10 cellular contexts compared by ENCODE assay signal in the genomic region with DNA sequence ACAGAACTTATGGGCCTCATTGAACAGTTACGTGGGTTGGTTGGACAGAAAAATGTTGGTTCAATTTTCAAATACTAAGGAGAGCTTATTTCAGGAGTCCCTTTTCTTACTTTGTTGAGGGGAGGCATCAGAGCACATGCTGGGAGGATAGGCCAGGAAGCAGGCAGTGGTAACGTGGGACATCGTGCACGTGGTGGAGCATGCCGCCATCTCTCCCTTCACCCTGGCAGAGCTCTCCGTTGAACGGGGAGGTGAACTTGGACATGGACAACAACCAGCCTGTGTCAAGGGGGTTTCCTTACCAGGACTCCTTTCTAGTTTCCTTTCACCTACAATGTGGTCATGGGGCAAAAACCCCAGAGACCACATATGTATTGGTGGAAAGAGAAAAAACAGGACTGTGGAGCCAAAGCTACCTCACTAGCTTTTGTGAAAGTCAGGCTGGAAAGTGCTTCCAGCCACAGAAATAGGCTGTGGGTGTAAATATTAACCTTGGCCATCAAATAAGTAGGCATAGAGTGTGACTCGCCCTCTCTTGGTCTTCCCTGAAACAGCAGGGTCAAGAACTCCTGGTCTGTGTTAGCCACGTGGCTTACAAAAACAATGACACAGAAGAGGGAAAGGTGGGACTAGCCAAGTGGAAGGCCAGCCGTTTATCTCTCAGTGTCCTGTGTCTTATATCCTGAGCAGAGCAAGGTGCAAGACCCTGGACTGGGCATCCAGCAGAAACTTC. TPM values are rescaled to one million over a fixed set of nuclear protein-coding genes. Genes with fewer than 3 reads are reported as not detected.
A peak's percentile ranks its signal among the peaks of the same experiment; 100 is the strongest.
DNase-seq lines count a peak whose midpoint lies in the region; ATAC-seq and TF ChIP-seq lines count a peak whose summit lies in the region.
"Had no signal": no experiment of that assay in that cellular context is flagged by ENCODE, and none has a peak within 500 bp of the region (broad histone marks: within the 10 kb centered on the region; RNA-seq: fewer than 3 reads in every experiment).

No MANE protein-coding gene starts in this region.

- no peak overlapping the region for H3K27ac ChIP-seq in GM23338 (ENCODE audit: low read depth)
- H3K27ac ChIP-seq: PC-9 had no signal

- H3K27ac Mint-ChIP-seq in GM23338 (no peak overlapping the region), glutamatergic neuron (ENCODE audit: unreplicated experiment) (peak overlapping the region; percentile 75)
- H3K27ac Mint-ChIP-seq in activated T-helper 1 cell treated with anti-CD3 and anti-CD28 coated beads, Interleukin-12 subunit alpha, Interleukin-12 subunit beta, Interleukin-2, Interleukin-4 antibody, amounts not matched to agents 30 ng/mL and 10 ng/mL and 1 ng/mL, durations not matched to agents 14 hours and 24 hours and 36 hours, result peak overlapping the region; percentile 64

- H3K27me3 Mint-ChIP-seq in GM23338 (ENCODE audit: insufficient read depth, low read depth, poor library complexity) (peaks cover 13% of the 10 kb centered on the region), glutamatergic neuron (ENCODE audit: unreplicated experiment) (peaks cover 2% of the 10 kb centered on the region)
- H3K27me3 Mint-ChIP-seq in activated T-helper 1 cell treated with anti-CD3 and anti-CD28 coated beads, Interleukin-12 subunit alpha, Interleukin-12 subunit beta, Interleukin-2, Interleukin-4 antibody, amounts not matched to agents 30 ng/mL and 10 ng/mL and 1 ng/mL, durations not matched to agents 14 hours and 24 hours and 36 hours (ENCODE audit: insufficient read depth), result no peaks in the 10 kb centered on the region

- peaks cover 11% of the 10 kb centered on the region for H3F3A ChIP-seq in GM23338 (replicated peaks; ENCODE audit: low read depth)

- H3K36me3 Mint-ChIP-seq in GM23338 (ENCODE audit: low read depth), result peaks cover 86% of the 10 kb centered on the region
- H3K36me3 Mint-ChIP-seq in activated T-helper 1 cell treated with anti-CD3 and anti-CD28 coated beads, Interleukin-12 subunit alpha, Interleukin-12 subunit beta, Interleukin-2, Interleukin-4 antibody, amounts not matched to agents 30 ng/mL and 10 ng/mL and 1 ng/mL, durations not matched to agents 14 hours and 24 hours and 36 hours (ENCODE audit: low read depth), result peaks cover 46% of the 10 kb centered on the region
- no peaks in the 10 kb centered on the region for H3K36me3 Mint-ChIP-seq in glutamatergic neuron (ENCODE audit: unreplicated experiment)

- H3K9me3 Mint-ChIP-seq in GM23338 (no peaks in the 10 kb centered on the region), glutamatergic neuron (ENCODE audit: unreplicated experiment) (peaks cover 3% of the 10 kb centered on the region)
- no peaks in the 10 kb centered on the region for H3K9me3 Mint-ChIP-seq in activated T-helper 1 cell treated with anti-CD3 and anti-CD28 coated beads, Interleukin-12 subunit alpha, Interleukin-12 subunit beta, Interleukin-2, Interleukin-4 antibody, amounts not matched to agents 30 ng/mL and 10 ng/mL and 1 ng/mL, durations not matched to agents 14 hours and 24 hours and 36 hours

- H3K4me1 Mint-ChIP-seq in GM23338 (peaks cover 13% of the 10 kb centered on the region), glutamatergic neuron (ENCODE audit: low read depth, unreplicated experiment) (peaks cover 3% of the 10 kb centered on the region)
- peaks cover 10% of the 10 kb centered on the region for H3K4me1 Mint-ChIP-seq in activated T-helper 1 cell treated with anti-CD3 and anti-CD28 coated beads, Interleukin-12 subunit alpha, Interleukin-12 subunit beta, Interleukin-2, Interleukin-4 antibody, amounts not matched to agents 30 ng/mL and 10 ng/mL and 1 ng/mL, durations not matched to agents 14 hours and 24 hours and 36 hours (ENCODE audit: low read depth)

- no peaks in the 10 kb centered on the region for H3K27me3 ChIP-seq in GM23338 (ENCODE audit: insufficient read depth)

- ATAC-seq in GM23338, result no peak
- no peak for ATAC-seq in HG03460 (IDR thresholded peaks at IDR 0.05; ENCODE audit: unreplicated experiment)

- intact Hi-C loops in activated T-helper 1 cell treated with anti-CD3 and anti-CD28 coated beads, Interleukin-12 subunit alpha, Interleukin-12 subunit beta, Interleukin-2, Interleukin-4 antibody, amounts not matched to agents 30 ng/mL and 10 ng/mL and 1 ng/mL, durations not matched to agents 14 hours and 24 hours and 36 hours (cut with micrococcal nuclease), result no loop called here

- H3K4me2 ChIP-seq in GM23338, result no peak overlapping the region
- H3K4me2 ChIP-seq: PC-9 had no signal

- TF ChIP-seq CTCF in GM23338 (conservative IDR thresholded peaks at IDR 0.05; ENCODE audit: low read depth in 2 of 2) (peak in 1 of 2 experiments; percentile 24; a peak in 2 of 4 replicates), glutamatergic neuron (IDR thresholded peaks at IDR 0.05; ENCODE audit: partially characterized antibody, unreplicated experiment) (no peak)

- no peak overlapping the region for H2AFZ ChIP-seq in GM23338
- H2AFZ ChIP-seq: PC-9 had no signal

- peaks cover 45% of the 10 kb centered on the region for H3K36me3 ChIP-seq in GM23338 (ENCODE audit: insufficient read depth)

- no peaks in the 10 kb centered on the region for H3K9me2 ChIP-seq in GM23338 (ENCODE audit: insufficient read depth)

- peaks cover 16% of the 10 kb centered on the region for H4K20me1 ChIP-seq in GM23338 (replicated peaks; ENCODE audit: insufficient read depth)

- DNase-seq in A172 (ENCODE audit: low spot score) (peak; percentile 69), GM23338 (ENCODE audit: low spot score) (peak; percentile 19), glutamatergic neuron (no peak), NCI-H774 (lab: John Stamatoyannopoulos, UW) (no peak), NCI-H1092 (lab: John Stamatoyannopoulos, UW) (no peak)
- no peak for DNase-seq in activated T-helper 1 cell treated with anti-CD3 and anti-CD28 coated beads, Interleukin-12 subunit alpha, Interleukin-12 subunit beta, Interleukin-2, Interleukin-4 antibody, amounts not matched to agents 30 ng/mL and 10 ng/mL and 1 ng/mL, durations not matched to agents 14 hours and 24 hours and 36 hours (ENCODE audit: low spot score)
- no peak for DNase-seq in stimulated activated CD4-positive, alpha-beta T cell treated with anti-CD3 and anti-CD28 coated beads, Interleukin-4, amount 100 ng/mL, for 4 hours
- DNase-seq: activated naive CD4-positive, alpha-beta T cell treated with anti-CD3 and anti-CD28 coated beads, Interleukin-2, amount 50 U/mL, for 16 hours; PC-9 had no signal

- no peaks in the 10 kb centered on the region; the same call in 1 of the 2 replicates for H3K79me2 ChIP-seq in GM23338 (replicated peaks; ENCODE audit: insufficient read depth)

- H3K4me3 ChIP-seq in GM23338, result no peak overlapping the region
- H3K4me3 ChIP-seq: PC-9 had no signal

- H3K4me1 ChIP-seq in GM23338 (ENCODE audit: insufficient read depth), result 0 out of 2 replicates have a peak, but pooled peaks cover 3% of the 10 kb centered on the region

- H3K4me3 Mint-ChIP-seq in GM23338 (no peak overlapping the region), glutamatergic neuron (ENCODE audit: unreplicated experiment) (peak overlapping the region; percentile 9)
- no peak overlapping the region for H3K4me3 Mint-ChIP-seq in activated T-helper 1 cell treated with anti-CD3 and anti-CD28 coated beads, Interleukin-12 subunit alpha, Interleukin-12 subunit beta, Interleukin-2, Interleukin-4 antibody, amounts not matched to agents 30 ng/mL and 10 ng/mL and 1 ng/mL, durations not matched to agents 14 hours and 24 hours and 36 hours

TF ChIP-seq in GM23338, 12 proteins besides CTCF, POLR2A, EP300 and RAD21 (continues in another document):
- no peak for TF ChIP-seq NANOG (IDR thresholded peaks at IDR 0.05; ENCODE audit: borderline replicate concordance)

RNA-seq across cellular contexts. Expression of a gene that starts 14.4 kb away (rescaled TPM):
- 49.6 and 81.0 TPM in 2 replicates for total RNA-seq in A172 (2014; rRNA removed; shearing (Covaris generic))
- 9.1 and 15.5 TPM in 2 replicates for total RNA-seq in GM23338 (2014; rRNA removed; shearing (Covaris generic))
- 54.6 and 63.8 TPM in 2 replicates for polyA plus RNA-seq in GM23338 (2016; fragmentation: Nextera tagmentation; extraction: Ambion mirVana)
- total RNA-seq in activated T-helper 1 cell treated with anti-CD3 and anti-CD28 coated beads, Interleukin-12 subunit alpha, Interleukin-12 subunit beta, Interleukin-2, Interleukin-4 antibody, amounts not matched to agents 30 ng/mL and 10 ng/mL and 1 ng/mL, durations not matched to agents 14 hours and 24 hours and 36 hours, result 57.4 and 60.6 TPM in 2 replicates
- 22.8 TPM for total RNA-seq in glutamatergic neuron (ENCODE audit: unreplicated experiment)

RNA-seq across cellular contexts. Expression of a gene that starts 14.9 kb away (rescaled TPM):
- 24.1 and 58.4 TPM in 2 replicates for total RNA-seq in A172 (2014; rRNA removed; shearing (Covaris generic))
- total RNA-seq in GM23338 (2014; rRNA removed; shearing (Covaris generic)), result 12.9 and 14.6 TPM in 2 replicates
- 17.8 and 18.4 TPM in 2 replicates for polyA plus RNA-seq in GM23338 (2016; fragmentation: Nextera tagmentation; extraction: Ambion mirVana)
- total RNA-seq in activated T-helper 1 cell treated with anti-CD3 and anti-CD28 coated beads, Interleukin-12 subunit alpha, Interleukin-12 subunit beta, Interleukin-2, Interleukin-4 antibody, amounts not matched to agents 30 ng/mL and 10 ng/mL and 1 ng/mL, durations not matched to agents 14 hours and 24 hours and 36 hours, result 1.9 TPM in 2 replicates
- 64.4 TPM for total RNA-seq in glutamatergic neuron (ENCODE audit: unreplicated experiment)

RNA-seq across cellular contexts. Expression of a gene that starts 24.1 kb away (rescaled TPM):
- 782 and 864 TPM in 2 replicates for total RNA-seq in A172 (2014; rRNA removed; shearing (Covaris generic))
- total RNA-seq in GM23338 (2014; rRNA removed; shearing (Covaris generic)), result 575 and 895 TPM in 2 replicates
- polyA plus RNA-seq in GM23338 (2016; fragmentation: Nextera tagmentation; extraction: Ambion mirVana), result 3,204 and 3,480 TPM in 2 replicates
- 1,000 and 1,001 TPM in 2 replicates for total RNA-seq in activated T-helper 1 cell treated with anti-CD3 and anti-CD28 coated beads, Interleukin-12 subunit alpha, Interleukin-12 subunit beta, Interleukin-2, Interleukin-4 antibody, amounts not matched to agents 30 ng/mL and 10 ng/mL and 1 ng/mL, durations not matched to agents 14 hours and 24 hours and 36 hours
- 514 TPM for total RNA-seq in glutamatergic neuron (ENCODE audit: unreplicated experiment)

RNA-seq across cellular contexts. Expression of a gene that starts 43.1 kb away (rescaled TPM):
- 25.7 and 31.5 TPM in 2 replicates for total RNA-seq in A172 (2014; rRNA removed; shearing (Covaris generic))
- 82.2 and 109 TPM in 2 replicates for total RNA-seq in GM23338 (2014; rRNA removed; shearing (Covaris generic))
- 76.5 and 85.2 TPM in 2 replicates for polyA plus RNA-seq in GM23338 (2016; fragmentation: Nextera tagmentation; extraction: Ambion mirVana)
- total RNA-seq in activated T-helper 1 cell treated with anti-CD3 and anti-CD28 coated beads, Interleukin-12 subunit alpha, Interleukin-12 subunit beta, Interleukin-2, Interleukin-4 antibody, amounts not matched to agents 30 ng/mL and 10 ng/mL and 1 ng/mL, durations not matched to agents 14 hours and 24 hours and 36 hours, result 143 and 146 TPM in 2 replicates
- total RNA-seq in glutamatergic neuron (ENCODE audit: unreplicated experiment), result 133 TPM

RNA-seq across cellular contexts. Expression of a gene that starts 43.4 kb away (rescaled TPM):
- 18.5 and 22.4 TPM in 2 replicates for total RNA-seq in A172 (2014; rRNA removed; shearing (Covaris generic))
- 29.6 and 37.7 TPM in 2 replicates for total RNA-seq in GM23338 (2014; rRNA removed; shearing (Covaris generic))
- 102 and 110 TPM in 2 replicates for polyA plus RNA-seq in GM23338 (2016; fragmentation: Nextera tagmentation; extraction: Ambion mirVana)
- 104 and 106 TPM in 2 replicates for total RNA-seq in activated T-helper 1 cell treated with anti-CD3 and anti-CD28 coated beads, Interleukin-12 subunit alpha, Interleukin-12 subunit beta, Interleukin-2, Interleukin-4 antibody, amounts not matched to agents 30 ng/mL and 10 ng/mL and 1 ng/mL, durations not matched to agents 14 hours and 24 hours and 36 hours
- 70.9 TPM for total RNA-seq in glutamatergic neuron (ENCODE audit: unreplicated experiment)

Comparison
In these comparisons a context has a peak if more than half of its experiments do, and no peak if none do; other contexts are left out.
1. DNase-seq: peak in A172 (single experiment) and GM23338 (single experiment); none in activated T-helper 1 cell treated with anti-CD3 and anti-CD28 coated beads, Interleukin-12 subunit alpha, Interleukin-12 subunit beta, Interleukin-2, Interleukin-4 antibody, amounts not matched to agents 30 ng/mL and 10 ng/mL and 1 ng/mL, durations not matched to agents 14 hours and 24 hours and 36 hours (single experiment), glutamatergic neuron (single experiment), stimulated activated CD4-positive, alpha-beta T cell treated with anti-CD3 and anti-CD28 coated beads, Interleukin-4, amount 100 ng/mL, for 4 hours (0 of 2), NCI-H774 (single experiment) and NCI-H1092 (single experiment).